In the genomic region with DNA sequence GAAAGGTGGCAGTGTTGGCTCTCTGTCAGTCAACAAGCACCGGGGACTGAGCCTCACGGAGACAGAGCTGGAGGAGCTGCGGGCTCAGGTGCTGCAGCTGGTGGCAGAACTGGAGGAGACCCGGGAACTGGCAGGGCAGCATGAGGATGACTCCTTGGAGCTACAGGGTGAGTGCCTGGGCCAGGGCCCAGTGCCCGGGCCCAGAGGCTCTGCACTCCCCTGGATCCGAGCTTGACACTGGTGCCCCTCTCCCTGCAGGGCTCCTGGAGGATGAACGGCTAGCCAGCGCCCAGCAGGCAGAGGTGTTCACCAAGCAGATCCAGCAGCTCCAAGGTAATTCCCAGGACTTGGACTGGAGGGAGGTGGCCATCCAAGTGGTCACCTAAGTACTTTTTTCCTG, we compare ENCODE assay signal across 1 cellular context.
TF ChIP-seq lines count a peak whose summit lies in the region.

No MANE protein-coding gene starts in this region.

TF ChIP-seq in GM23338, 12 proteins besides CTCF, POLR2A, EP300 and RAD21 (continued from another document):
- TF ChIP-seq, protein P1, sequence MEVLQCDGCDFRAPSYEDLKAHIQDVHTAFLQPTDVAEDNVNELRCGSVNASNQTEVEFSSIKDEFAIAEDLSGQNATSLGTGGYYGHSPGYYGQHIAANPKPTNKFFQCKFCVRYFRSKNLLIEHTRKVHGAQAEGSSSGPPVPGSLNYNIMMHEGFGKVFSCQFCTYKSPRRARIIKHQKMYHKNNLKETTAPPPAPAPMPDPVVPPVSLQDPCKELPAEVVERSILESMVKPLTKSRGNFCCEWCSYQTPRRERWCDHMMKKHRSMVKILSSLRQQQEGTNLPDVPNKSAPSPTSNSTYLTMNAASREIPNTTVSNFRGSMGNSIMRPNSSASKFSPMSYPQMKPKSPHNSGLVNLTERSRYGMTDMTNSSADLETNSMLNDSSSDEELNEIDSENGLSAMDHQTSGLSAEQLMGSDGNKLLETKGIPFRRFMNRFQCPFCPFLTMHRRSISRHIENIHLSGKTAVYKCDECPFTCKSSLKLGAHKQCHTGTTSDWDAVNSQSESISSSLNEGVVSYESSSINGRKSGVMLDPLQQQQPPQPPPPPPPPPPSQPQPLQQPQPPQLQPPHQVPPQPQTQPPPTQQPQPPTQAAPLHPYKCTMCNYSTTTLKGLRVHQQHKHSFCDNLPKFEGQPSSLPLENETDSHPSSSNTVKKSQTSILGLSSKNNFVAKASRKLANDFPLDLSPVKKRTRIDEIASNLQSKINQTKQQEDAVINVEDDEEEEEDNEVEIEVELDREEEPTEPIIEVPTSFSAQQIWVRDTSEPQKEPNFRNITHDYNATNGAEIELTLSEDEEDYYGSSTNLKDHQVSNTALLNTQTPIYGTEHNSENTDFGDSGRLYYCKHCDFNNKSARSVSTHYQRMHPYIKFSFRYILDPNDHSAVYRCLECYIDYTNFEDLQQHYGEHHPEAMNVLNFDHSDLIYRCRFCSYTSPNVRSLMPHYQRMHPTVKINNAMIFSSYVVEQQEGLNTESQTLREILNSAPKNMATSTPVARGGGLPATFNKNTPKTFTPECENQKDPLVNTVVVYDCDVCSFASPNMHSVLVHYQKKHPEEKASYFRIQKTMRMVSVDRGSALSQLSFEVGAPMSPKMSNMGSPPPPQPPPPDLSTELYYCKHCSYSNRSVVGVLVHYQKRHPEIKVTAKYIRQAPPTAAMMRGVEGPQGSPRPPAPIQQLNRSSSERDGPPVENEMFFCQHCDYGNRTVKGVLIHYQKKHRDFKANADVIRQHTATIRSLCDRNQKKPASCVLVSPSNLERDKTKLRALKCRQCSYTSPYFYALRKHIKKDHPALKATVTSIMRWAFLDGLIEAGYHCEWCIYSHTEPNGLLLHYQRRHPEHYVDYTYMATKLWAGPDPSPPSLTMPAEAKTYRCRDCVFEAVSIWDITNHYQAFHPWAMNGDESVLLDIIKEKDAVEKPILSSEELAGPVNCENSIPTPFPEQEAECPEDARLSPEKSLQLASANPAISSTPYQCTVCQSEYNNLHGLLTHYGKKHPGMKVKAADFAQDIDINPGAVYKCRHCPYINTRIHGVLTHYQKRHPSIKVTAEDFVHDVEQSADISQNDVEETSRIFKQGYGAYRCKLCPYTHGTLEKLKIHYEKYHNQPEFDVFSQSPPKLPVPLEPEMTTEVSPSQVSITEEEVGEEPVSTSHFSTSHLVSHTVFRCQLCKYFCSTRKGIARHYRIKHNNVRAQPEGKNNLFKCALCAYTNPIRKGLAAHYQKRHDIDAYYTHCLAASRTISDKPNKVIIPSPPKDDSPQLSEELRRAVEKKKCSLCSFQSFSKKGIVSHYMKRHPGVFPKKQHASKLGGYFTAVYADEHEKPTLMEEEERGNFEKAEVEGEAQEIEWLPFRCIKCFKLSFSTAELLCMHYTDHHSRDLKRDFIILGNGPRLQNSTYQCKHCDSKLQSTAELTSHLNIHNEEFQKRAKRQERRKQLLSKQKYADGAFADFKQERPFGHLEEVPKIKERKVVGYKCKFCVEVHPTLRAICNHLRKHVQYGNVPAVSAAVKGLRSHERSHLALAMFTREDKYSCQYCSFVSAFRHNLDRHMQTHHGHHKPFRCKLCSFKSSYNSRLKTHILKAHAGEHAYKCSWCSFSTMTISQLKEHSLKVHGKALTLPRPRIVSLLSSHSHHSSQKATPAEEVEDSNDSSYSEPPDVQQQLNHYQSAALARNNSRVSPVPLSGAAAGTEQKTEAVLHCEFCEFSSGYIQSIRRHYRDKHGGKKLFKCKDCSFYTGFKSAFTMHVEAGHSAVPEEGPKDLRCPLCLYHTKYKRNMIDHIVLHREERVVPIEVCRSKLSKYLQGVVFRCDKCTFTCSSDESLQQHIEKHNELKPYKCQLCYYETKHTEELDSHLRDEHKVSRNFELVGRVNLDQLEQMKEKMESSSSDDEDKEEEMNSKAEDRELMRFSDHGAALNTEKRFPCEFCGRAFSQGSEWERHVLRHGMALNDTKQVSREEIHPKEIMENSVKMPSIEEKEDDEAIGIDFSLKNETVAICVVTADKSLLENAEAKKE (CRISPR knock-in tag; IDR thresholded peaks at IDR 0.05) = no peak
- TF ChIP-seq JUNB (IDR thresholded peaks at IDR 0.05; ENCODE audit: unreplicated experiment) (no peak), STAT1 (IDR thresholded peaks at IDR 0.05; ENCODE audit: unreplicated experiment) (no peak), ZNF114 (CRISPR knock-in tag; IDR thresholded peaks at IDR 0.05) (no peak), POLR2AphosphoS5 (IDR thresholded peaks at IDR 0.05; ENCODE audit: low read depth) (no peak), CREB1 (CRISPR knock-in tag; IDR thresholded peaks at IDR 0.05; ENCODE audit: low read depth) (no peak)
